8 cellular contexts compared by ENCODE assay signal in genomic region chr19:39506944-39507714, GRCh38. TPM values are rescaled to one million over a fixed set of nuclear protein-coding genes. Genes with fewer than 3 reads are reported as not detected.
DNase-seq lines count a peak whose midpoint lies in the region; ATAC-seq, FAIRE-seq and TF ChIP-seq lines count a peak whose summit lies in the region.

No MANE protein-coding gene starts in this region.

- intact Hi-C loops in K562 (cut with micrococcal nuclease) = no loop called here

- ATAC-seq in K562 (peak; percentile 91), HG03175 (IDR thresholded peaks at IDR 0.05; ENCODE audit: unreplicated experiment) (no peak)

- H3K9ac ChIP-seq in HUES64 (ENCODE audit: low read depth, low read length) = peak overlapping the region; percentile 27; the same call in 1 of the 2 replicates
- peak overlapping the region; percentile 53 for H3K9ac ChIP-seq in SK-N-SH
- H3K9ac ChIP-seq in K562 (ENCODE audit: insufficient read depth in 1 of 2, low read depth in 2 of 2, low read length in 2 of 2) = peak overlapping the region; percentile 24 to 93

- no peaks in the 10 kb centered on the region for H3K79me2 ChIP-seq in SK-N-SH (ENCODE audit: insufficient read depth)
- H3K79me2 ChIP-seq in K562 (ENCODE audit: control insufficient read depth, insufficient read depth, low read length) = no peaks in the 10 kb centered on the region

- no peaks in the 10 kb centered on the region for H3K36me3 ChIP-seq in HUES64 (ENCODE audit: insufficient read depth, low read length)
- no peaks in the 10 kb centered on the region for H3K36me3 ChIP-seq in SK-N-SH (replicated peaks in 1 of 2; ENCODE audit: control insufficient read depth in 1 of 2, insufficient read depth in 2 of 2, low read length in 1 of 2)
- no peaks in the 10 kb centered on the region for H3K36me3 ChIP-seq in K562 (ENCODE audit: control insufficient read depth, insufficient read depth, low read length)

- H3K4me3 ChIP-seq in HUES64 (ENCODE audit: low read length) (peak overlapping the region; percentile 52), SK-N-SH (ENCODE audit: low read depth in 2 of 2, low read length in 1 of 2) (peak overlapping the region; percentile 64 to 76), K562 (peak overlapping the region; percentile 52)

- CTCF ChIA-PET in SK-N-SH (lab: Yijun Ruan, JAX) (interaction anchor here (0.9 to 3.0 kb wide), 4 partner anchors 8 to 26 kb away, joined by 3 to 19 read pairs (median 4); partner anchors contain the start of genes DLL3, EID2B and SELENOV), K562 (lab: Yijun Ruan, JAX; ENCODE audit: low intra/inter-chr PET ratio) (interaction anchor here (0.7 kb wide), 1 partner anchor 975 kb away, joined by 4 read pairs; no protein-coding TSS in a partner anchor)

- TF ChIP-seq RAD21 in SK-N-SH (IDR thresholded peaks at IDR 0.05; ENCODE audit: low read length) = no peak
- no peak for TF ChIP-seq RAD21 in K562 (CRISPR knock-in tag; conservative IDR thresholded peaks at IDR 0.05 in 1 of 2, IDR thresholded peaks at IDR 0.05 in 1 of 2)

- no peaks in the 10 kb centered on the region for H3F3A ChIP-seq in SK-N-SH (replicated peaks; ENCODE audit: insufficient read depth)

- H3K27me3 ChIP-seq in HUES64 (ENCODE audit: insufficient read depth, low read length) (peaks cover 72% of the 10 kb centered on the region), SK-N-SH (ENCODE audit: insufficient read depth) (no peaks in the 10 kb centered on the region), K562 (ENCODE audit: control insufficient read depth in 2 of 2, insufficient read depth in 2 of 2, low read length in 2 of 2) (no peaks in the 10 kb centered on the region)

- TF ChIP-seq POLR2A in K562 (conservative IDR thresholded peaks at IDR 0.05) = peak; percentile 61; the same call in 1 of the 2 replicates

- no TSS peak for BruUV-seq in K562 (replicated peaks; lab: Mats Ljungman, UMichigan)

- TF ChIP-seq CTCF in SK-N-SH (IDR thresholded peaks at IDR 0.05) (no peak), K562 (IDR thresholded peaks at IDR 0.05 in 2 of 3, conservative IDR thresholded peaks at IDR 0.05 in 1 of 3; ENCODE audit: insufficient read depth in 2 of 3, low read depth in 1 of 3, low read length in 3 of 3) (0 out of 6 replicates have a peak, but pooled peaks of 1 of the 3 experiments have one; percentile 10)

- peaks cover 5% of the 10 kb centered on the region; the same call in 1 of the 2 replicates for H3K9me3 ChIP-seq in HUES64 (ENCODE audit: insufficient read depth, low read depth, low read length)
- H3K9me3 ChIP-seq in SK-N-SH = no peaks in the 10 kb centered on the region
- no peaks in the 10 kb centered on the region for H3K9me3 ChIP-seq in K562 (replicated peaks; ENCODE audit: control insufficient read depth, insufficient read depth, low read depth, low read length)

- H3K27ac ChIP-seq in HUES64 (ENCODE audit: low read depth, low read length) (no peak overlapping the region), SK-N-SH (ENCODE audit: low read depth in 2 of 2, low read length in 1 of 2) (peak overlapping the region in 1 of 2 experiments; percentile 5; a peak in 1 of 4 replicates), K562 (ENCODE audit: extremely low read depth, low read depth, low read length) (no peak overlapping the region)

- in situ Hi-C loops in K562 (cut with MboI) = no loop called here

- DNase-seq in Daoy (ENCODE audit: low read depth) (peak; percentile 91), SK-N-SH (peak; percentile 96), K562 (ENCODE audit: extremely low read depth in 1 of 4, low spot score in 3 of 4) (peak; percentile 90 to 92 (median 92)), iris pigment epithelial cell (ENCODE audit: low read depth) (peak; percentile 80), 8988T (no peak)
- peak; percentile 66 for DNase-seq in stimulated activated CD4-positive, alpha-beta T cell treated with anti-CD3 and anti-CD28 coated beads, Interleukin-4, amount 100 ng/mL, for 1 hour

- WGBS in HUES64 = 3% methylated on average over 96 of the region's 96 CpGs
- 18% methylated on average over 20 of the region's 96 CpGs for WGBS in SK-N-SH (ENCODE audit: low lambda C conversion rate)
- WGBS in K562 (ENCODE audit: insufficient coverage, low coverage, missing lambda C conversion rate) = 2% methylated on average over 31 of the region's 96 CpGs

- no peaks in the 10 kb centered on the region for H3K9me1 ChIP-seq in K562 (ENCODE audit: control insufficient read depth, insufficient read depth, low read length)

- H4K20me1 ChIP-seq in SK-N-SH (ENCODE audit: insufficient read depth) = no peaks in the 10 kb centered on the region
- no peaks in the 10 kb centered on the region for H4K20me1 ChIP-seq in K562 (replicated peaks; ENCODE audit: control insufficient read depth, insufficient read depth, low read length)

- TF ChIP-seq EP300 in SK-N-SH (IDR thresholded peaks at IDR 0.05; ENCODE audit: borderline replicate concordance in 1 of 2, low read depth in 1 of 2, low read length in 1 of 2) (no peak), K562 (IDR thresholded peaks at IDR 0.05; ENCODE audit: low read length) (no peak)

- no peaks in the 10 kb centered on the region for H3K9me2 ChIP-seq in SK-N-SH

- H3K4me1 ChIP-seq in HUES64 (ENCODE audit: insufficient read depth, low read length) (no peaks in the 10 kb centered on the region), SK-N-SH (ENCODE audit: control insufficient read depth in 1 of 2, insufficient read depth in 2 of 2, low read depth in 1 of 2, low read length in 1 of 2) (peaks cover 0 to 5% of the 10 kb centered on the region in 2 experiments; a peak in 1 of 4 replicates), K562 (replicated peaks in 1 of 2; ENCODE audit: control insufficient read depth in 2 of 2, insufficient read depth in 2 of 2, low read length in 2 of 2) (peaks cover 12 to 35% of the 10 kb centered on the region in 2 experiments)

- H3K4me2 ChIP-seq in SK-N-SH (peak overlapping the region; percentile 83), K562 (ENCODE audit: insufficient read depth, low read length) (peak overlapping the region; percentile 85)

- FAIRE-seq in K562 (lab: Jason Lieb, UNC) = peak; percentile 23

- H2AFZ ChIP-seq in SK-N-SH (ENCODE audit: low read depth) = peak overlapping the region; percentile 84
- H2AFZ ChIP-seq in K562 (ENCODE audit: low read depth, low read length) = peak overlapping the region; percentile 91

- POLR2A ChIA-PET in SK-N-SH (lab: Yijun Ruan, JAX) = interaction anchor here (1.3 kb wide), 1 partner anchor 71 kb away, joined by 6 read pairs; the partner anchor contains the start of gene RPS16
- POLR2A ChIA-PET in K562 (lab: Yijun Ruan, JAX) = interaction anchor here (1.0 to 1.9 kb wide), 3 partner anchors 25 to 71 kb away, joined by 3 to 4 read pairs (median 4); partner anchors contain the start of genes EID2B, RPS16 and TIMM50

RNA-seq across cellular contexts. Expression of gene SELENOV, which starts 7.8 kb away (rescaled TPM):
- 0.57 and 6.3 TPM in 2 replicates for total RNA-seq in Daoy (2014; rRNA removed; shearing (Covaris generic))
- 3.0 TPM for polyA plus RNA-seq in HUES64 (2013, experiment 1 of 2)
- polyA plus RNA-seq in HUES64 (2013, experiment 2 of 2) = 5.6 TPM
- polyA plus RNA-seq in SK-N-SH (2012; rRNA removed) (0.08 and 0.11 TPM in 2 replicates), K562 (2011; rRNA removed) (0.15 TPM in 1 of 2 replicates, not detected in the other), K562 (2014; fragmentation: Illumina TruSeq; extraction: Trizol) (0.08 and 0.09 TPM in 2 replicates), K562 (2014; fragmentation: Nextera tagmentation; extraction: Ambion mirVana) (under 1 TPM; 0.04 to 0.06 TPM), K562 (2014; rRNA removed) (0.05 TPM in 1 of 2 replicates, not detected in the other)
- 0.03 and 0.12 TPM in 2 replicates for polyA plus RNA-seq in SK-N-SH (2012; cell fraction: cytosol; rRNA removed)
- polyA plus RNA-seq in SK-N-SH (2012; cell fraction: nucleus; rRNA removed) = 0.32 and 0.35 TPM in 2 replicates
- 0.25 TPM in 1 of 2 replicates, not detected in the other for total RNA-seq in K562 (2011; cell fraction: chromatin; rRNA removed; ENCODE audit: low replicate concordance)
- total RNA-seq in K562 (2011; cell fraction: nucleolus; rRNA removed) = 0.50 TPM in 1 of 2 replicates, not detected in the other
- total RNA-seq in K562 (2011; cell fraction: nucleoplasm; rRNA removed) = 0.84 and 0.95 TPM in 2 replicates
- total RNA-seq in K562 (2014; rRNA removed) (not detected in 2 replicates), K562 (2014; rRNA removed; fragmentation: Illumina TruSeq; extraction: Trizol) (not detected in 2 replicates), K562 (2015; rRNA removed; fragmentation: Illumina TruSeq; extraction: Trizol) (not detected in 2 replicates), K562 (2021) (0.09 and 0.20 TPM in 2 replicates)
- polyA plus RNA-seq in K562 (2011; cell fraction: cytosol; rRNA removed) = 0.03 TPM in 1 of 2 replicates, not detected in the other
- polyA plus RNA-seq in K562 (2011; cell fraction: nucleus; rRNA removed) = 0.10 and 0.18 TPM in 2 replicates
- 0.06 and 0.26 TPM in 2 replicates for polyA plus RNA-seq in K562 (2012)
- not detected in 2 replicates for polyA minus RNA-seq in K562 (2011; rRNA and poly(A)+ RNA removed)
- not detected in 2 replicates for polyA minus RNA-seq in K562 (2011; cell fraction: cytosol; rRNA and poly(A)+ RNA removed)
- polyA minus RNA-seq in K562 (2011; cell fraction: nucleus; rRNA and poly(A)+ RNA removed) = not detected in 2 replicates

RNA-seq across cellular contexts. Expression of gene DLL3, which starts 8.4 kb away (rescaled TPM):
- total RNA-seq in Daoy (2014; rRNA removed; shearing (Covaris generic)) = 3.6 and 5.0 TPM in 2 replicates
- polyA plus RNA-seq in HUES64 (2013, experiment 1 of 2) = 6.2 TPM
- polyA plus RNA-seq in HUES64 (2013, experiment 2 of 2) = 9.3 TPM
- polyA plus RNA-seq in SK-N-SH (2012; rRNA removed) (4.7 and 4.8 TPM in 2 replicates), K562 (2011; rRNA removed) (2.1 and 2.5 TPM in 2 replicates), K562 (2014; fragmentation: Illumina TruSeq; extraction: Trizol) (0.53 and 0.92 TPM in 2 replicates), K562 (2014; fragmentation: Nextera tagmentation; extraction: Ambion mirVana) (1 to 10 TPM in 1 of 2 experiments, under 1 TPM in 1; 0.92 to 1.2 TPM), K562 (2014; rRNA removed) (5.2 and 6.3 TPM in 2 replicates)
- polyA plus RNA-seq in SK-N-SH (2012; cell fraction: cytosol; rRNA removed) = 3.8 and 4.0 TPM in 2 replicates
- polyA plus RNA-seq in SK-N-SH (2012; cell fraction: nucleus; rRNA removed) = 1.6 and 3.0 TPM in 2 replicates
- 0.56 and 1.8 TPM in 2 replicates for total RNA-seq in K562 (2011; cell fraction: chromatin; rRNA removed; ENCODE audit: low replicate concordance)
- 2.0 and 2.5 TPM in 2 replicates for total RNA-seq in K562 (2011; cell fraction: nucleolus; rRNA removed)
- total RNA-seq in K562 (2011; cell fraction: nucleoplasm; rRNA removed) = 2.1 TPM in 2 replicates
- total RNA-seq in K562 (2014; rRNA removed) (5.4 and 5.5 TPM in 2 replicates), K562 (2014; rRNA removed; fragmentation: Illumina TruSeq; extraction: Trizol) (1.1 TPM in 2 replicates), K562 (2015; rRNA removed; fragmentation: Illumina TruSeq; extraction: Trizol) (0.80 and 1.1 TPM in 2 replicates), K562 (2021) (2.5 and 3.4 TPM in 2 replicates)
- 3.2 and 6.3 TPM in 2 replicates for polyA plus RNA-seq in K562 (2011; cell fraction: cytosol; rRNA removed)
- 2.0 TPM in 2 replicates for polyA plus RNA-seq in K562 (2011; cell fraction: nucleus; rRNA removed)
- polyA plus RNA-seq in K562 (2012) = 1.3 and 2.0 TPM in 2 replicates
- 0.39 and 0.63 TPM in 2 replicates for polyA minus RNA-seq in K562 (2011; rRNA and poly(A)+ RNA removed)
- 0.86 and 1.1 TPM in 2 replicates for polyA minus RNA-seq in K562 (2011; cell fraction: cytosol; rRNA and poly(A)+ RNA removed)
- 0.94 and 1.4 TPM in 2 replicates for polyA minus RNA-seq in K562 (2011; cell fraction: nucleus; rRNA and poly(A)+ RNA removed)

RNA-seq across cellular contexts. Expression of gene EID2B, which starts 25.5 kb away (rescaled TPM):
- total RNA-seq in Daoy (2014; rRNA removed; shearing (Covaris generic)) = 5.7 and 5.8 TPM in 2 replicates
- polyA plus RNA-seq in HUES64 (2013, experiment 1 of 2) = 1.4 TPM
- 2.3 TPM for polyA plus RNA-seq in HUES64 (2013, experiment 2 of 2)
- polyA plus RNA-seq in SK-N-SH (2012; rRNA removed) (5.4 and 6.5 TPM in 2 replicates), K562 (2011; rRNA removed) (7.9 and 9.3 TPM in 2 replicates), K562 (2014; fragmentation: Illumina TruSeq; extraction: Trizol) (2.0 and 2.8 TPM in 2 replicates), K562 (2014; fragmentation: Nextera tagmentation; extraction: Ambion mirVana) (1 to 10 TPM; 4.9 to 5.4 TPM), K562 (2014; rRNA removed) (8.8 and 9.8 TPM in 2 replicates)
- polyA plus RNA-seq in SK-N-SH (2012; cell fraction: cytosol; rRNA removed) = 8.8 and 10.3 TPM in 2 replicates
- 8.3 and 9.1 TPM in 2 replicates for polyA plus RNA-seq in SK-N-SH (2012; cell fraction: nucleus; rRNA removed)
- total RNA-seq in K562 (2011; cell fraction: chromatin; rRNA removed; ENCODE audit: low replicate concordance) = 8.1 and 8.9 TPM in 2 replicates
- total RNA-seq in K562 (2011; cell fraction: nucleolus; rRNA removed) = 10.8 and 12.5 TPM in 2 replicates
- 11.3 and 14.6 TPM in 2 replicates for total RNA-seq in K562 (2011; cell fraction: nucleoplasm; rRNA removed)
- total RNA-seq in K562 (2014; rRNA removed) (4.8 and 5.1 TPM in 2 replicates), K562 (2014; rRNA removed; fragmentation: Illumina TruSeq; extraction: Trizol) (3.9 and 4.8 TPM in 2 replicates), K562 (2015; rRNA removed; fragmentation: Illumina TruSeq; extraction: Trizol) (2.9 and 3.5 TPM in 2 replicates), K562 (2021) (3.9 and 4.2 TPM in 2 replicates)
- 5.2 and 12.3 TPM in 2 replicates for polyA plus RNA-seq in K562 (2011; cell fraction: cytosol; rRNA removed)
- 7.6 and 8.6 TPM in 2 replicates for polyA plus RNA-seq in K562 (2011; cell fraction: nucleus; rRNA removed)
- 5.4 and 9.1 TPM in 2 replicates for polyA plus RNA-seq in K562 (2012)
- polyA minus RNA-seq in K562 (2011; rRNA and poly(A)+ RNA removed) = 2.8 and 3.4 TPM in 2 replicates
- 1.0 and 2.1 TPM in 2 replicates for polyA minus RNA-seq in K562 (2011; cell fraction: cytosol; rRNA and poly(A)+ RNA removed)
- 4.4 and 8.7 TPM in 2 replicates for polyA minus RNA-seq in K562 (2011; cell fraction: nucleus; rRNA and poly(A)+ RNA removed)

RNA-seq across cellular contexts. Expression of gene TIMM50, which starts 26.5 kb away (rescaled TPM):
- total RNA-seq in Daoy (2014; rRNA removed; shearing (Covaris generic)) = 108 and 116 TPM in 2 replicates
- 99.3 TPM for polyA plus RNA-seq in HUES64 (2013, experiment 1 of 2)
- 96.2 TPM for polyA plus RNA-seq in HUES64 (2013, experiment 2 of 2)
- polyA plus RNA-seq in SK-N-SH (2012; rRNA removed) (83.8 and 98.1 TPM in 2 replicates), K562 (2011; rRNA removed) (166 and 170 TPM in 2 replicates), K562 (2014; fragmentation: Illumina TruSeq; extraction: Trizol) (157 and 181 TPM in 2 replicates), K562 (2014; fragmentation: Nextera tagmentation; extraction: Ambion mirVana) (10 to 100 TPM; 28.3 to 55.4 TPM), K562 (2014; rRNA removed) (221 and 228 TPM in 2 replicates)
- 54.4 and 65.3 TPM in 2 replicates for polyA plus RNA-seq in SK-N-SH (2012; cell fraction: cytosol; rRNA removed)
- polyA plus RNA-seq in SK-N-SH (2012; cell fraction: nucleus; rRNA removed) = 108 and 156 TPM in 2 replicates
- 133 and 241 TPM in 2 replicates for total RNA-seq in K562 (2011; cell fraction: chromatin; rRNA removed; ENCODE audit: low replicate concordance)
- total RNA-seq in K562 (2011; cell fraction: nucleolus; rRNA removed) = 181 and 193 TPM in 2 replicates
- total RNA-seq in K562 (2011; cell fraction: nucleoplasm; rRNA removed) = 161 and 168 TPM in 2 replicates
- total RNA-seq in K562 (2014; rRNA removed) (221 and 239 TPM in 2 replicates), K562 (2014; rRNA removed; fragmentation: Illumina TruSeq; extraction: Trizol) (81.4 and 94.9 TPM in 2 replicates), K562 (2015; rRNA removed; fragmentation: Illumina TruSeq; extraction: Trizol) (145 and 148 TPM in 2 replicates), K562 (2021) (214 and 221 TPM in 2 replicates)
- polyA plus RNA-seq in K562 (2011; cell fraction: cytosol; rRNA removed) = 245 and 333 TPM in 2 replicates
- 158 and 195 TPM in 2 replicates for polyA plus RNA-seq in K562 (2011; cell fraction: nucleus; rRNA removed)
- 135 and 190 TPM in 2 replicates for polyA plus RNA-seq in K562 (2012)
- 114 and 139 TPM in 2 replicates for polyA minus RNA-seq in K562 (2011; rRNA and poly(A)+ RNA removed)
- polyA minus RNA-seq in K562 (2011; cell fraction: cytosol; rRNA and poly(A)+ RNA removed) = 106 and 111 TPM in 2 replicates
- polyA minus RNA-seq in K562 (2011; cell fraction: nucleus; rRNA and poly(A)+ RNA removed) = 45.2 and 70.6 TPM in 2 replicates

RNA-seq across cellular contexts. Expression of gene EID2, which starts 32.8 kb away (rescaled TPM):
- 13.0 and 16.1 TPM in 2 replicates for total RNA-seq in Daoy (2014; rRNA removed; shearing (Covaris generic))
- 21.6 TPM for polyA plus RNA-seq in HUES64 (2013, experiment 1 of 2)
- 23.4 TPM for polyA plus RNA-seq in HUES64 (2013, experiment 2 of 2)
- polyA plus RNA-seq in SK-N-SH (2012; rRNA removed) = 13.9 and 14.1 TPM in 2 replicates
- 13.9 and 14.5 TPM in 2 replicates for polyA plus RNA-seq in SK-N-SH (2012; cell fraction: cytosol; rRNA removed)
- 5.9 and 7.9 TPM in 2 replicates for polyA plus RNA-seq in SK-N-SH (2012; cell fraction: nucleus; rRNA removed)
- 3.2 and 4.8 TPM in 2 replicates for total RNA-seq in K562 (2011; cell fraction: chromatin; rRNA removed; ENCODE audit: low replicate concordance)
- total RNA-seq in K562 (2011; cell fraction: nucleolus; rRNA removed) = 4.1 and 4.8 TPM in 2 replicates
- 4.2 TPM in 2 replicates for total RNA-seq in K562 (2011; cell fraction: nucleoplasm; rRNA removed)
- total RNA-seq in K562 (2014; rRNA removed) = 18.5 and 20.8 TPM in 2 replicates
- total RNA-seq in K562 (2014; rRNA removed; fragmentation: Illumina TruSeq; extraction: Trizol) = 10.9 and 11.7 TPM in 2 replicates
- total RNA-seq in K562 (2015; rRNA removed; fragmentation: Illumina TruSeq; extraction: Trizol) = 9.9 and 11.3 TPM in 2 replicates
- total RNA-seq in K562 (2021) = 13.8 and 14.6 TPM in 2 replicates
- 7.3 and 12.4 TPM in 2 replicates for polyA plus RNA-seq in K562 (2011; rRNA removed)
- polyA plus RNA-seq in K562 (2011; cell fraction: cytosol; rRNA removed) = 4.4 and 10.2 TPM in 2 replicates
- polyA plus RNA-seq in K562 (2011; cell fraction: nucleus; rRNA removed) = 4.6 TPM in 2 replicates
- 11.3 and 17.7 TPM in 2 replicates for polyA plus RNA-seq in K562 (2012)
- polyA plus RNA-seq in K562 (2014; fragmentation: Illumina TruSeq; extraction: Trizol) = 8.2 and 9.6 TPM in 2 replicates
- 1 to 10 TPM; 2.5 to 2.7 TPM for polyA plus RNA-seq in K562 (2014; fragmentation: Nextera tagmentation; extraction: Ambion mirVana)
- 18.5 and 23.6 TPM in 2 replicates for polyA plus RNA-seq in K562 (2014; rRNA removed)
- 3.9 TPM in 2 replicates for polyA minus RNA-seq in K562 (2011; rRNA and poly(A)+ RNA removed)
- 4.0 and 4.4 TPM in 2 replicates for polyA minus RNA-seq in K562 (2011; cell fraction: cytosol; rRNA and poly(A)+ RNA removed)
- polyA minus RNA-seq in K562 (2011; cell fraction: nucleus; rRNA and poly(A)+ RNA removed) = 1.3 and 3.2 TPM in 2 replicates
